9 cellular contexts compared by ENCODE assay signal in the genomic region with DNA sequence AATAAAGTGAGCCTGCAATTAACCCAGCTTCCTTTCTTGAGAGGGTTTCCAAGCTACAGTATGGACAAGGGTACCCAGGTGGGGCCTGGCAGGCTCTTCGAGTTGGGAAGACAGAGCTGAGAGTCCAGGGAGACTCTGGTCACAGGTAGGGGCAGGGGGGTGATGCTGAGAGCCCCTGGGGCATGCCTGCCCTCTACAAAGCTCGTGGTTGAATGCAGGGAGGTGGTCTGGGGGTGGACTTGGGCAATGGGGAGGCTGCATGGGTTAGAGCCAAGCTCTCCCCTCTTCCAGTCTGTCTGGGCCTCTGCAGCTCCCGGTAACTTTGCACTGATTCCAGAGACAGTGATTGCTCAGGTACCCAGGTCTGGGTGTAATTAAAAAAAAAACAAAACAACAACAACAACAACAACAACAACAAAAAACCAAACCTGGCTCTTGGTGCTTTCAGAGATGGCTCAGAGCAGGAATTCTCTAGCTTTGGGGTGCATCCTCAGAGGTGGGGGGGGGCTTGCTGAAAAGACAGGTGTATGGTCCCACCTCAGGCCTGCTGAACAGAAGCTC. TPM values are rescaled to one million over a fixed set of nuclear protein-coding genes. Genes with fewer than 3 reads are reported as not detected.
A peak's percentile ranks its signal among the peaks of the same experiment; 100 is the strongest.
DNase-seq lines count a peak whose midpoint lies in the region; ATAC-seq lines count a peak whose summit lies in the region.
"Had no signal": no experiment of that assay in that cellular context is flagged by ENCODE, and none has a peak within 500 bp of the region (broad histone marks: within the 10 kb centered on the region; RNA-seq: fewer than 3 reads in every experiment).

No MANE protein-coding gene starts in this region.

- H3K4me3 Mint-ChIP-seq in activated CD4-positive, alpha-beta T cell treated with anti-CD3 and anti-CD28 coated beads for 36 hours: peak overlapping the region; percentile 66
- peak overlapping the region; percentile 87 to 90 for H3K4me3 Mint-ChIP-seq in stimulated activated naive CD8-positive, alpha-beta T cell treated with anti-CD3 and anti-CD28 coated beads, Interleukin-15, amount 100 ng/mL, for 72 hours

- no peaks in the 10 kb centered on the region for H3K36me3 Mint-ChIP-seq in activated CD4-positive, alpha-beta T cell treated with anti-CD3 and anti-CD28 coated beads for 36 hours (ENCODE audit: low read depth)
- H3K36me3 Mint-ChIP-seq in activated naive CD4-positive, alpha-beta T cell treated with anti-CD3 and anti-CD28 coated beads, Interleukin-2, amount 50 U/mL, for 72 hours: peaks cover 0 to 32% of the 10 kb centered on the region in 2 donors

- intact Hi-C loops in activated CD4-positive, alpha-beta T cell treated with anti-CD3 and anti-CD28 coated beads for 36 hours (cut with DNase I, micrococcal nuclease): loop anchor here (1.0 kb wide), 7 partner anchors 8 to 632 kb away; a partner anchor contains a TSS

- POLR2A ChIA-PET in activated CD4-positive, alpha-beta T cell treated with anti-CD3 and anti-CD28 coated beads for 36 hours (lab: Charles Lee): interaction anchor here (0.5 to 2.0 kb wide), 7 partner anchors 26 to 149 kb away, joined by 3 to 6 read pairs (median 3); no protein-coding TSS in a partner anchor

- H3K27me3 Mint-ChIP-seq in activated CD4-positive, alpha-beta T cell treated with anti-CD3 and anti-CD28 coated beads for 36 hours: no peaks in the 10 kb centered on the region
- H3K27me3 Mint-ChIP-seq in stimulated activated naive CD8-positive, alpha-beta T cell treated with anti-CD3 and anti-CD28 coated beads, Interleukin-15, amount 100 ng/mL, for 72 hours: no peaks in the 10 kb centered on the region

- no peak for DNase-seq in activated CD4-positive, alpha-beta T cell treated with anti-CD3 and anti-CD28 coated beads for 36 hours
- no peak for DNase-seq in activated CD4-positive, alpha-beta T cell treated with anti-CD3 and anti-CD28 coated beads for 1 hour
- DNase-seq in activated naive CD4-positive, alpha-beta T cell treated with anti-CD3 and anti-CD28 coated beads, Interleukin-2, amount 50 U/mL, for 72 hours (ENCODE audit: low spot score in 2 of 2): no peak
- DNase-seq in islet precursor cell (peak; percentile 26), superior temporal gyrus (ENCODE audit: extremely low spot score) (no peak), G401 (ENCODE audit: low spot score) (no peak)
- DNase-seq in stimulated activated naive CD8-positive, alpha-beta T cell treated with anti-CD3 and anti-CD28 coated beads, Interleukin-15, amount 100 ng/mL, for 72 hours: no peak
- DNase-seq: GDM1 had no signal

- CTCF ChIA-PET in activated CD4-positive, alpha-beta T cell treated with anti-CD3 and anti-CD28 coated beads for 36 hours (lab: Charles Lee): interaction anchor here (0.6 to 2.2 kb wide), 6 partner anchors 9 to 1762 kb away, joined by 3 to 9 read pairs (median 4); no protein-coding TSS in a partner anchor

- H3K4me1 Mint-ChIP-seq in activated CD4-positive, alpha-beta T cell treated with anti-CD3 and anti-CD28 coated beads for 36 hours: peaks cover 70% of the 10 kb centered on the region
- H3K4me1 Mint-ChIP-seq in stimulated activated naive CD8-positive, alpha-beta T cell treated with anti-CD3 and anti-CD28 coated beads, Interleukin-15, amount 100 ng/mL, for 72 hours: peaks cover 78% of the 10 kb centered on the region

- peak overlapping the region; percentile 97 for H3K27ac Mint-ChIP-seq in activated CD4-positive, alpha-beta T cell treated with anti-CD3 and anti-CD28 coated beads for 36 hours
- H3K27ac Mint-ChIP-seq in activated naive CD4-positive, alpha-beta T cell treated with anti-CD3 and anti-CD28 coated beads, Interleukin-2, amount 50 U/mL, for 72 hours: peak overlapping the region; percentile 94 to 96
- H3K27ac Mint-ChIP-seq in stimulated activated naive CD8-positive, alpha-beta T cell treated with anti-CD3 and anti-CD28 coated beads, Interleukin-15, amount 100 ng/mL, for 72 hours: peak overlapping the region; percentile 91 to 95

- in situ Hi-C loops in G401 (cut with HindIII; ENCODE audit: low sequenced_read_pairs): no loop called here

- no peak for ATAC-seq in activated CD4-positive, alpha-beta T cell treated with anti-CD3 and anti-CD28 coated beads for 36 hours
- no peak for ATAC-seq in activated naive CD4-positive, alpha-beta T cell treated with anti-CD3 and anti-CD28 coated beads, Interleukin-2, amount 50 U/mL, for 72 hours
- ATAC-seq in stimulated activated naive CD8-positive, alpha-beta T cell treated with anti-CD3 and anti-CD28 coated beads, Interleukin-15, amount 100 ng/mL, for 72 hours: no peak
- ATAC-seq in HG02970 (IDR thresholded peaks at IDR 0.05; ENCODE audit: low FRiP score, unreplicated experiment): no peak

- peaks cover 3% of the 10 kb centered on the region for H3K9me3 Mint-ChIP-seq in activated CD4-positive, alpha-beta T cell treated with anti-CD3 and anti-CD28 coated beads for 36 hours (ENCODE audit: low read depth)
- peaks cover 4 to 11% of the 10 kb centered on the region in 2 donors for H3K9me3 Mint-ChIP-seq in activated naive CD4-positive, alpha-beta T cell treated with anti-CD3 and anti-CD28 coated beads, Interleukin-2, amount 50 U/mL, for 72 hours
- H3K9me3 Mint-ChIP-seq in stimulated activated naive CD8-positive, alpha-beta T cell treated with anti-CD3 and anti-CD28 coated beads, Interleukin-15, amount 100 ng/mL, for 72 hours: peaks cover 10 to 13% of the 10 kb centered on the region in 2 donors

RNA-seq across cellular contexts. Expression of a gene that starts 30.8 kb away (rescaled TPM):
- total RNA-seq in activated CD4-positive, alpha-beta T cell treated with anti-CD3 and anti-CD28 coated beads for 36 hours: 100 to 1,000 TPM; 232 to 281 TPM
- 100 to 1,000 TPM; 282 to 355 TPM for total RNA-seq in activated naive CD4-positive, alpha-beta T cell treated with anti-CD3 and anti-CD28 coated beads, Interleukin-2, amount 50 U/mL, for 72 hours
- 93.7 and 118 TPM in 2 replicates for total RNA-seq in G401 (2014; rRNA removed; shearing (Covaris generic))
